9 cellular contexts compared by ENCODE assay signal in the genomic region with DNA sequence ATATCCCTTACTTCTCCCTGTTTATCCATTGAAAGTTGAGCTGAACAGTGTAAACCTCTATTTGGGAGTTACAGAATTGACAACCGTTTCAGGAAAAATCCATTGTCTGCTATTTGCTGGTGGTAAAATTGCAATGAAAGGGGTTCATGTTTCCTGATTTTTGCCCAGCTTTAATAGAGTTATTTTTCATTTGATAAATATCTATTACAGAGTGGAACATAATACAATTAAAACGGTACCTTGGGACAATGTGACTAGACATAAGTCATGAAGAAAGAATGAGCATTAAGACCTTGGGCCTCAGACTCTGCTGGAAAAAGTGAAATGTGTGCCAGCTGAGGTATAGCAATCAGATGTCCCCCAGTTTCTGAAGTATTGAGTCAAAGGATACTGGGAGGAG.
"Had no signal": no experiment of that assay in that cellular context is flagged by ENCODE, and none has a peak within 500 bp of the region (broad histone marks: within the 10 kb centered on the region; RNA-seq: fewer than 3 reads in every experiment).

No MANE protein-coding gene starts in this region.

- H3K36me3 ChIP-seq: HAP-1 had no signal

- H3K4me3 ChIP-seq: GM23248, GM23338, HAP-1 had no signal

- ATAC-seq: GM23338, HCT116 had no signal

- H3K9me3 Mint-ChIP-seq: GM23338, H9 had no signal

- H3K27ac ChIP-seq: GM23248 had no signal

- H3K9ac ChIP-seq: GM23248 had no signal

- H2AFZ ChIP-seq: GM23248, GM23338 had no signal

- H3K9me3 ChIP-seq: HAP-1 had no signal

- H3K4me3 Mint-ChIP-seq: GM23338, H9, HFFc6 had no signal

- H3K4me2 ChIP-seq: GM23338 had no signal

- DNase-seq: GM23248, GOT3, H7, H9, HCEC 1CT, HFFc6 had no signal

- H3K27ac Mint-ChIP-seq: GM23338, H9, HFFc6 had no signal
